Comparison of ENCODE assay signal across 34 cellular contexts in the genomic region with DNA sequence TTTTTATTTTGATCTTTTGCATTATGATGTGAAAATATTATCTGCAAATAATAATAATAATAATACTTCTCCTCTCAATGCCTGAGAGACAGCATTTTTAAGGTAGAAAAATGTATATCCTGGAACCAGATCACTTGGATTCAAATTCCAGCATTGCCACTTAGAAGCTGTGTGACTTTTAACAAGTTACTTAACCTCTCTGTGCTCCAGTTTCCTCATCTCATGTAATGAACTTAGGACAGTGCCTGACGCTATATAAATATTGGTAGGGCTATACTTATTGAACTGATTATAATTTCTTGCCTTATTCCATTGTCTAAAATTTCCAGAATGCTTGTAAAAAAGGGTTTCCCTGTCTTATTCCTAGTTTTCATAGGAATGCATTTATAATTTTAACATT.
"Had no signal": no experiment of that assay in that cellular context is flagged by ENCODE, and none has a peak within 500 bp of the region (broad histone marks: within the 10 kb centered on the region; RNA-seq: fewer than 3 reads in every experiment).

No MANE protein-coding gene starts in this region.

- H3K27ac ChIP-seq: adrenal gland, body of pancreas, brain microvascular endothelial cell, breast epithelium, VCaP had no signal

- H3K4me3 ChIP-seq: adrenal gland, body of pancreas, breast epithelium had no signal

- H3K27me3 ChIP-seq: adrenal gland, brain microvascular endothelial cell had no signal

- H3K9me3 ChIP-seq: adrenal gland, body of pancreas, breast epithelium had no signal

- ATAC-seq: activated CD8-positive, alpha-beta T cell treated with anti-CD3 and anti-CD28 coated beads for 36 hours; activated naive CD4-positive, alpha-beta T cell treated with anti-CD3 and anti-CD28 coated beads, Interleukin-2, amount 50 U/mL, for 72 hours; activated T-cell treated with anti-CD3 and anti-CD28 coated beads, Interleukin-2, amount 50 U/mL, for 4 hours; activated T-cell treated with anti-CD3 and anti-CD28 coated beads, Interleukin-2, amount 50 U/mL, for 72 hours; activated T-helper 17 cell treated with anti-CD3 and anti-CD28 coated beads, Interleukin-2, amount 50 U/mL, for 72 hours; body of pancreas had no signal

- H3K36me3 ChIP-seq: adrenal gland, brain microvascular endothelial cell, breast epithelium had no signal

- FAIRE-seq: astrocyte, TTC549 had no signal

- H3K4me1 ChIP-seq: adrenal gland, body of pancreas, breast epithelium had no signal

- DNase-seq: activated B cell treated with CpG ODN at 0.5 μM for 24 hours; activated CD4-positive, alpha-beta memory T cell treated with anti-CD3 and anti-CD28 coated beads for 36 hours; activated CD4-positive, alpha-beta T cell treated with anti-CD3 and anti-CD28 coated beads for 4 hours; activated CD4-positive, alpha-beta T cell treated with anti-CD3 and anti-CD28 coated beads, Interleukin-2, amount 10 ng/mL, durations not matched to agents 24 days and 14 days; activated CD4-positive, alpha-beta T cell treated with anti-CD3 and anti-CD28 coated beads, Interleukin-2, amount 50 U/mL, for 1 hour; activated CD4-positive, alpha-beta T cell treated with anti-CD3 and anti-CD28 coated beads, Interleukin-2, amount 50 U/mL, for 4 hours; activated CD4-positive, CD25-positive, alpha-beta regulatory T cell treated with anti-CD3 and anti-CD28 coated beads, Interleukin-2, amount 50 U/mL, for 72 hours; activated CD8-positive, alpha-beta memory T cell treated with anti-CD3 and anti-CD28 coated beads, Interleukin-2, amount 50 U/mL, for 4 hours; activated CD8-positive, alpha-beta T cell treated with anti-CD3 and anti-CD28 coated beads for 36 hours; activated effector memory CD4-positive, alpha-beta T cell treated with anti-CD3 and anti-CD28 coated beads, Interleukin-2, amount 50 U/mL, for 16 hours; activated gamma-delta T cell treated with Interleukin-2 at 50 U/mL for 16 hours; activated naive CD4-positive, alpha-beta T cell; activated naive CD4-positive, alpha-beta T cell treated with anti-CD3 and anti-CD28 coated beads for 36 hours; activated naive CD4-positive, alpha-beta T cell treated with anti-CD3 and anti-CD28 coated beads, Interleukin-2, amount 50 U/mL, for 16 hours; activated naive CD8-positive, alpha-beta T cell treated with anti-CD3 and anti-CD28 coated beads for 36 hours; activated T-cell treated with anti-CD3 and anti-CD28 coated beads for 4 hours; activated T-cell treated with anti-CD3 and anti-CD28 coated beads, Interleukin-2, amount 50 U/mL, for 1 hour; activated T-cell treated with anti-CD3 and anti-CD28 coated beads, Interleukin-2, amount 50 U/mL, for 4 hours; activated T-cell treated with anti-CD3 and anti-CD28 coated beads, Interleukin-2, amount 50 U/mL, for 72 hours; adrenal gland; amniotic stem cell; aorta; body of pancreas; brain microvascular endothelial cell; central memory CD4-positive, alpha-beta T cell; T-helper 1 cell; T-helper 2 cell; T-helper 9 cell had no signal
